ENCODE assay signal across 21 cellular contexts in genomic region chr2:96065381-96065930, GRCh38. TPM values are rescaled to one million over a fixed set of nuclear protein-coding genes. Genes with fewer than 3 reads are reported as not detected.
A peak's percentile ranks its signal among the peaks of the same experiment; 100 is the strongest.
DNase-seq lines count a peak whose midpoint lies in the region; ATAC-seq and TF ChIP-seq lines count a peak whose summit lies in the region.
"Had no signal": no experiment of that assay in that cellular context is flagged by ENCODE, and none has a peak within 500 bp of the region (broad histone marks: within the 10 kb centered on the region; RNA-seq: fewer than 3 reads in every experiment).

No MANE protein-coding gene starts in this region.

- no peaks in the 10 kb centered on the region for H3K9me3 ChIP-seq in esophagus muscularis mucosa
- H3K9me3 ChIP-seq: BLaER1 treated with 17β-estradiol and CSF1 and Interleukin-3, amounts not matched to agents 10 nM and 100 nM; MG63 had no signal

- H3K9me3 Mint-ChIP-seq in activated CD8-positive, alpha-beta memory T cell treated with anti-CD3 and anti-CD28 coated beads, Interleukin-2, amount 10 ng/mL, durations not matched to agents 7 days and 5 days (ENCODE audit: low read depth), result no peaks in the 10 kb centered on the region
- no peaks in the 10 kb centered on the region for H3K9me3 Mint-ChIP-seq in WTC11
- H3K9me3 Mint-ChIP-seq: CD8-positive, alpha-beta memory T cell; IgD-negative memory B cell had no signal

- CTCF ChIA-PET in activated CD8-positive, alpha-beta memory T cell treated with anti-CD3 and anti-CD28 coated beads, Interleukin-2, amount 10 ng/mL, durations not matched to agents 7 days and 5 days (lab: Charles Lee), result no interaction called here
- CTCF ChIA-PET in WTC11 (lab: Charles Lee), result no interaction called here

- ATAC-seq in activated CD8-positive, alpha-beta memory T cell treated with anti-CD3 and anti-CD28 coated beads, Interleukin-2, amount 10 ng/mL, durations not matched to agents 7 days and 5 days, result no peak
- no peak for ATAC-seq in WTC11

- DNase-seq in activated CD8-positive, alpha-beta memory T cell treated with anti-CD3 and anti-CD28 coated beads, Interleukin-2, amount 50 U/mL, for 48 hours, result peak; percentile 48
- no peak for DNase-seq in activated CD8-positive, alpha-beta memory T cell treated with anti-CD3 and anti-CD28 coated beads, Interleukin-2, amount 10 ng/mL, durations not matched to agents 7 days and 5 days
- DNase-seq in D341Med (ENCODE audit: low spot score), result peak; percentile 12
- peak; percentile 87 for DNase-seq in esophagus muscularis mucosa (ENCODE audit: extremely low spot score)
- DNase-seq in posterior vena cava (ENCODE audit: low spot score), result peak; percentile 83
- no peak for DNase-seq in WTC11 (ENCODE audit: low spot score)
- DNase-seq in foreskin melanocyte, result no peak
- DNase-seq in cerebellum (ENCODE audit: low spot score), result no peak
- DNase-seq: CD8-positive, alpha-beta memory T cell; DMS79; GOT3; Kasumi-1; MG63; NCI-H1048; NCI-H1436 treated with DMSO at 0.1 percent for 48 hours; NCI-H2029 treated with DMSO at 0.1 percent for 48 hours; NCI-H2171; NCI-H526; PC-9 had no signal

- no peak overlapping the region for H3K4me3 Mint-ChIP-seq in activated CD8-positive, alpha-beta memory T cell treated with anti-CD3 and anti-CD28 coated beads, Interleukin-2, amount 10 ng/mL, durations not matched to agents 7 days and 5 days
- no peak overlapping the region for H3K4me3 Mint-ChIP-seq in WTC11
- H3K4me3 Mint-ChIP-seq: CD8-positive, alpha-beta memory T cell; IgD-negative memory B cell had no signal

- no peak overlapping the region for H3K4me3 ChIP-seq in esophagus muscularis mucosa
- H3K4me3 ChIP-seq: BLaER1 treated with 17β-estradiol and CSF1 and Interleukin-3, amounts not matched to agents 10 nM and 100 nM; MG63; PC-9 had no signal

- no peak for TF ChIP-seq POLR2A in esophagus muscularis mucosa (IDR thresholded peaks at IDR 0.05; ENCODE audit: low read depth)

- H3K36me3 ChIP-seq in esophagus muscularis mucosa, result no peaks in the 10 kb centered on the region
- H3K36me3 ChIP-seq: BLaER1 treated with 17β-estradiol and CSF1 and Interleukin-3, amounts not matched to agents 10 nM and 100 nM; MG63 had no signal

- H3K27me3 Mint-ChIP-seq in activated CD8-positive, alpha-beta memory T cell treated with anti-CD3 and anti-CD28 coated beads, Interleukin-2, amount 10 ng/mL, durations not matched to agents 7 days and 5 days, result no peaks in the 10 kb centered on the region
- no peaks in the 10 kb centered on the region for H3K27me3 Mint-ChIP-seq in WTC11 (ENCODE audit: low read depth)
- H3K27me3 Mint-ChIP-seq: CD8-positive, alpha-beta memory T cell; IgD-negative memory B cell had no signal

- intact Hi-C loops in esophagus muscularis mucosa (cut with DNase I) (no loop called here), posterior vena cava (cut with DNase I) (no loop called here)

- 100% methylated on average over 2 of the region's 4 CpGs for WGBS in esophagus muscularis mucosa

- no peak overlapping the region for H3K27ac ChIP-seq in esophagus muscularis mucosa (replicated peaks in 1 of 4)
- H3K27ac ChIP-seq: BLaER1 treated with 17β-estradiol and CSF1 and Interleukin-3, amounts not matched to agents 10 nM and 100 nM; PC-9 had no signal

- no peaks in the 10 kb centered on the region for H3K4me1 ChIP-seq in esophagus muscularis mucosa

- H3K36me3 Mint-ChIP-seq in activated CD8-positive, alpha-beta memory T cell treated with anti-CD3 and anti-CD28 coated beads, Interleukin-2, amount 10 ng/mL, durations not matched to agents 7 days and 5 days, result no peaks in the 10 kb centered on the region
- no peaks in the 10 kb centered on the region for H3K36me3 Mint-ChIP-seq in WTC11
- H3K36me3 Mint-ChIP-seq: CD8-positive, alpha-beta memory T cell; IgD-negative memory B cell had no signal

- TF ChIP-seq CTCF in esophagus muscularis mucosa (IDR thresholded peaks at IDR 0.05) (no peak), WTC11 (IDR thresholded peaks at IDR 0.05) (no peak)

- peaks cover 0 to 8% (median 0%) of the 10 kb centered on the region in 4 donors for H3K27me3 ChIP-seq in esophagus muscularis mucosa
- H3K27me3 ChIP-seq: BLaER1 treated with 17β-estradiol and CSF1 and Interleukin-3, amounts not matched to agents 10 nM and 100 nM; MG63 had no signal

- POLR2A ChIA-PET in WTC11 (lab: Charles Lee), result no interaction called here

- H3K4me1 Mint-ChIP-seq in activated CD8-positive, alpha-beta memory T cell treated with anti-CD3 and anti-CD28 coated beads, Interleukin-2, amount 10 ng/mL, durations not matched to agents 7 days and 5 days, result peaks cover 4% of the 10 kb centered on the region
- H3K4me1 Mint-ChIP-seq in WTC11, result peaks cover 5% of the 10 kb centered on the region
- H3K4me1 Mint-ChIP-seq: IgD-negative memory B cell had no signal

- no peak overlapping the region for H3K27ac Mint-ChIP-seq in activated CD8-positive, alpha-beta memory T cell treated with anti-CD3 and anti-CD28 coated beads, Interleukin-2, amount 10 ng/mL, durations not matched to agents 7 days and 5 days
- H3K27ac Mint-ChIP-seq in WTC11, result no peak overlapping the region
- H3K27ac Mint-ChIP-seq: CD8-positive, alpha-beta memory T cell; IgD-negative memory B cell had no signal

- TF ChIP-seq EP300 in esophagus muscularis mucosa (IDR thresholded peaks at IDR 0.05), result no peak

TF ChIP-seq in WTC11, 78 proteins besides CTCF, POLR2A, EP300 and RAD21:
- TF ChIP-seq GTF2I (CRISPR knock-in tag; conservative IDR thresholded peaks at IDR 0.05), result no peak
- TF ChIP-seq, protein P1, sequence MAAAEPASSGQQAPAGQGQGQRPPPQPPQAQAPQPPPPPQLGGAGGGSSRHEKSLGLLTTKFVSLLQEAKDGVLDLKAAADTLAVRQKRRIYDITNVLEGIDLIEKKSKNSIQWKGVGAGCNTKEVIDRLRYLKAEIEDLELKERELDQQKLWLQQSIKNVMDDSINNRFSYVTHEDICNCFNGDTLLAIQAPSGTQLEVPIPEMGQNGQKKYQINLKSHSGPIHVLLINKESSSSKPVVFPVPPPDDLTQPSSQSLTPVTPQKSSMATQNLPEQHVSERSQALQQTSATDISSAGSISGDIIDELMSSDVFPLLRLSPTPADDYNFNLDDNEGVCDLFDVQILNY (CRISPR knock-in tag; IDR thresholded peaks at IDR 0.05), result no peak
- TF ChIP-seq ZNF396 (CRISPR knock-in tag; IDR thresholded peaks at IDR 0.05; ENCODE audit: borderline replicate concordance), result no peak
- TF ChIP-seq, protein P2, sequence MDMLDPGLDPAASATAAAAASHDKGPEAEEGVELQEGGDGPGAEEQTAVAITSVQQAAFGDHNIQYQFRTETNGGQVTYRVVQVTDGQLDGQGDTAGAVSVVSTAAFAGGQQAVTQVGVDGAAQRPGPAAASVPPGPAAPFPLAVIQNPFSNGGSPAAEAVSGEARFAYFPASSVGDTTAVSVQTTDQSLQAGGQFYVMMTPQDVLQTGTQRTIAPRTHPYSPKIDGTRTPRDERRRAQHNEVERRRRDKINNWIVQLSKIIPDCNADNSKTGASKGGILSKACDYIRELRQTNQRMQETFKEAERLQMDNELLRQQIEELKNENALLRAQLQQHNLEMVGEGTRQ (CRISPR knock-in tag; IDR thresholded peaks at IDR 0.05), result no peak
- TF ChIP-seq USF1 (CRISPR knock-in tag; IDR thresholded peaks at IDR 0.05), result no peak
- TF ChIP-seq TP53 (CRISPR knock-in tag; IDR thresholded peaks at IDR 0.05), result no peak
- no peak for TF ChIP-seq MXD4 (CRISPR knock-in tag; IDR thresholded peaks at IDR 0.05; ENCODE audit: borderline replicate concordance)
- TF ChIP-seq, protein P3, sequence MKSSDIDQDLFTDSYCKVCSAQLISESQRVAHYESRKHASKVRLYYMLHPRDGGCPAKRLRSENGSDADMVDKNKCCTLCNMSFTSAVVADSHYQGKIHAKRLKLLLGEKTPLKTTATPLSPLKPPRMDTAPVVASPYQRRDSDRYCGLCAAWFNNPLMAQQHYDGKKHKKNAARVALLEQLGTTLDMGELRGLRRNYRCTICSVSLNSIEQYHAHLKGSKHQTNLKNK (CRISPR knock-in tag; IDR thresholded peaks at IDR 0.05), result no peak
- no peak for TF ChIP-seq FOXP1 (CRISPR knock-in tag; IDR thresholded peaks at IDR 0.05; ENCODE audit: borderline replicate concordance)
- TF ChIP-seq CREB1 (CRISPR knock-in tag; IDR thresholded peaks at IDR 0.05), result no peak
- TF ChIP-seq NR1H2 (CRISPR knock-in tag; IDR thresholded peaks at IDR 0.05), result no peak
TF ChIP-seq in WTC11: peak in this region for 0.

RNA-seq across cellular contexts. Expression of gene GPAT2, which starts 30.7 kb away (rescaled TPM):
- total RNA-seq in activated CD8-positive, alpha-beta memory T cell treated with anti-CD3 and anti-CD28 coated beads, Interleukin-2, amount 10 ng/mL, durations not matched to agents 7 days and 5 days, result 10 to 100 TPM; 19.6 to 26.7 TPM
- total RNA-seq in esophagus muscularis mucosa, result 1 to 10 TPM; 4.2 to 10.0 (median 8.3) TPM
- total RNA-seq in posterior vena cava, result 1 to 10 TPM; 6.0 to 10.0 TPM
- 0.20 to 0.66 TPM (median 0.55 TPM) in 3 replicates for total RNA-seq in WTC11 (2021)
- 1.2 TPM for total RNA-seq in cerebellum

RNA-seq across cellular contexts. Expression of gene ADRA2B, which starts 50.9 kb away (rescaled TPM):
- total RNA-seq in activated CD8-positive, alpha-beta memory T cell treated with anti-CD3 and anti-CD28 coated beads, Interleukin-2, amount 10 ng/mL, durations not matched to agents 7 days and 5 days, result under 1 TPM; 0.09 to 0.15 TPM
- total RNA-seq in esophagus muscularis mucosa, result 1 to 10 TPM; 2.1 to 6.0 (median 4.0) TPM
- 1 to 10 TPM; 4.1 to 7.1 TPM for total RNA-seq in posterior vena cava
- total RNA-seq in WTC11 (2021), result 4.7 to 6.3 TPM (median 5.8 TPM) in 3 replicates
- total RNA-seq in cerebellum, result not detected

Comparison
In these comparisons a context has a peak if more than half of its experiments do, and no peak if none do; other contexts are left out.
1. DNase-seq: peak in activated CD8-positive, alpha-beta memory T cell treated with anti-CD3 and anti-CD28 coated beads, Interleukin-2, amount 50 U/mL, for 48 hours (single experiment), D341Med (single experiment), esophagus muscularis mucosa (single experiment) and posterior vena cava (single experiment); none in activated CD8-positive, alpha-beta memory T cell treated with anti-CD3 and anti-CD28 coated beads, Interleukin-2, amount 10 ng/mL, durations not matched to agents 7 days and 5 days (single experiment), WTC11 (single experiment), foreskin melanocyte (single experiment) and cerebellum (single experiment).